ENCODE assay signal across 23 cellular contexts in the genomic region with DNA sequence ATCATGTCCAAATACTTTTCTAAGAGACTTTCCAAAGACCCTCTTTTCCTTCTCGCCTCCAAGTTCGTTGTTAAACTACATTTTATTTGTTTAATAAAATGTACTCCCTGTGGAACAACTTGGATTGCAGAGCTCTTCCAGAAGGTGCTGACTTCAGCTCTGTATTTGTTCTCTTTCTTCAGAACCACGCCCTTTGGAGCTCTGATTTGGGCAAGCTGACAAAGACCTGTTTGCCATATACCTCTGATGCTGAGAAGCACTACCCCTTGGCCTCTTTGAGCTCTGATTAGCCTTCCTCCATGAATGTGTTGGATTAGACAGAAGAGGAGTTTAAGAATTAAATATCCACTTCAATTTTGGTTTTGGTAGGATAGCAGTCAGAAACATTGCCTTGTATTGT.
DNase-seq lines count a peak whose midpoint lies in the region; ATAC-seq and TF ChIP-seq lines count a peak whose summit lies in the region.
"Had no signal": no experiment of that assay in that cellular context is flagged by ENCODE, and none has a peak within 500 bp of the region (broad histone marks: within the 10 kb centered on the region; RNA-seq: fewer than 3 reads in every experiment).

No MANE protein-coding gene starts in this region.

- CTCF ChIA-PET in MCF 10A (lab: Yijun Ruan, JAX), result interaction anchor here (0.6 kb wide), 1 partner anchor 48 kb away, joined by 4 read pairs; no protein-coding TSS in a partner anchor

- POLR2A ChIA-PET in MCF 10A (lab: Yijun Ruan, JAX), result interaction anchor here (0.7 to 1.6 kb wide), 3 partner anchors 64 to 121 kb away, joined by 3 to 6 read pairs (median 4); no protein-coding TSS in a partner anchor

- intact Hi-C loops in MCF 10A (cut with micrococcal nuclease) (no loop called here), breast epithelium (cut with DNase I; ENCODE audit: low total_unique reads) (no loop called here), sciatic nerve (cut with DNase I) (no loop called here)

- H3K36me3 Mint-ChIP-seq in MCF 10A (ENCODE audit: insufficient read depth, unreplicated experiment), result no peaks in the 10 kb centered on the region
- H3K36me3 Mint-ChIP-seq: CD14-positive monocyte; CD8-positive, alpha-beta memory T cell had no signal

- no peak for TF ChIP-seq POLR2A in breast epithelium (IDR thresholded peaks at IDR 0.05)

- H3K4me3 ChIP-seq in breast epithelium (no peak overlapping the region), epithelial cell of esophagus (ENCODE audit: low read length) (no peak overlapping the region)
- H3K4me3 ChIP-seq: A549; BLaER1 treated with 17β-estradiol and CSF1 and Interleukin-3, amounts not matched to agents 10 nM and 100 nM; HAP-1 had no signal

- ATAC-seq in sciatic nerve, result peak; percentile 67
- ATAC-seq in HG03457 (IDR thresholded peaks at IDR 0.05; ENCODE audit: unreplicated experiment), result no peak
- no peak for ATAC-seq in GM21528 (IDR thresholded peaks at IDR 0.05; ENCODE audit: low FRiP score, unreplicated experiment)
- ATAC-seq: A549 had no signal

- H3K4me3 Mint-ChIP-seq in MCF 10A (ENCODE audit: unreplicated experiment), result no peak overlapping the region
- H3K4me3 Mint-ChIP-seq: CD14-positive monocyte; CD4-positive, alpha-beta T cell; CD8-positive, alpha-beta memory T cell; HFFc6 had no signal

- in situ Hi-C loops in G401 (cut with HindIII; ENCODE audit: low sequenced_read_pairs), result no loop called here

- peaks cover 6% of the 10 kb centered on the region for H3K4me1 Mint-ChIP-seq in MCF 10A (ENCODE audit: insufficient read depth, unreplicated experiment)
- H3K4me1 Mint-ChIP-seq: CD14-positive monocyte; CD8-positive, alpha-beta memory T cell had no signal

- no peak for TF ChIP-seq CTCF in MCF 10A (IDR thresholded peaks at IDR 0.05; ENCODE audit: unreplicated experiment)
- TF ChIP-seq CTCF in breast epithelium (IDR thresholded peaks at IDR 0.05), result no peak
- no peak for TF ChIP-seq CTCF in epithelial cell of esophagus (IDR thresholded peaks at IDR 0.05; ENCODE audit: insufficient read depth, low read depth, low read length, missing control alignments)

- H3K36me3 ChIP-seq in breast epithelium, result no peaks in the 10 kb centered on the region
- H3K36me3 ChIP-seq: BE2C; BLaER1 treated with 17β-estradiol and CSF1 and Interleukin-3, amounts not matched to agents 10 nM and 100 nM; HAP-1 had no signal

- peak; percentile 4 for DNase-seq in MCF 10A (ENCODE audit: unreplicated experiment)
- no peak for DNase-seq in breast epithelium (ENCODE audit: low spot score in 2 of 2)
- peak; percentile 23 for DNase-seq in epithelial cell of esophagus (ENCODE audit: low read depth)
- DNase-seq in sciatic nerve (ENCODE audit: low spot score), result no peak
- no peak for DNase-seq in G401 (ENCODE audit: low spot score)
- DNase-seq: 8988T; ACHN; AML-193; BE2C; CD4-positive, alpha-beta T cell; CD8-positive, alpha-beta memory T cell; DMS 273 treated with DMSO at 0.1 percent for 48 hours; DMS79; EL; GF-D8; GOT3; HFFc6 had no signal

- no peak overlapping the region for H3K27ac ChIP-seq in breast epithelium
- H3K27ac ChIP-seq: A549; BLaER1 treated with 17β-estradiol and CSF1 and Interleukin-3, amounts not matched to agents 10 nM and 100 nM had no signal

- no peaks in the 10 kb centered on the region for H3K9me3 ChIP-seq in breast epithelium
- H3K9me3 ChIP-seq: A549; BE2C; BLaER1 treated with 17β-estradiol and CSF1 and Interleukin-3, amounts not matched to agents 10 nM and 100 nM; HAP-1 had no signal

- no peaks in the 10 kb centered on the region for H3K4me1 ChIP-seq in breast epithelium
- H3K4me1 ChIP-seq: A549; BE2C; BLaER1 treated with 17β-estradiol and CSF1 and Interleukin-3, amounts not matched to agents 10 nM and 100 nM had no signal

- peaks cover 10% of the 10 kb centered on the region for H3K9me3 Mint-ChIP-seq in MCF 10A (ENCODE audit: unreplicated experiment)
- H3K9me3 Mint-ChIP-seq: CD4-positive, alpha-beta T cell; CD8-positive, alpha-beta memory T cell had no signal

- H3K27ac Mint-ChIP-seq in MCF 10A (ENCODE audit: low read depth, unreplicated experiment), result no peak overlapping the region
- H3K27ac Mint-ChIP-seq: CD14-positive monocyte; CD4-positive, alpha-beta T cell; CD8-positive, alpha-beta memory T cell; HFFc6 had no signal

- H3K27me3 ChIP-seq in breast epithelium, result peaks cover 0 to 21% of the 10 kb centered on the region in 2 donors
- H3K27me3 ChIP-seq: BE2C had no signal

- H3K27me3 Mint-ChIP-seq in MCF 10A (ENCODE audit: insufficient read depth, unreplicated experiment), result no peaks in the 10 kb centered on the region
- H3K27me3 Mint-ChIP-seq: CD4-positive, alpha-beta T cell; CD8-positive, alpha-beta memory T cell had no signal

- BruUV-seq in MCF 10A (replicated peaks; lab: Mats Ljungman, UMichigan), result no TSS peak

Comparison
In these comparisons a context has a peak if more than half of its experiments do, and no peak if none do; other contexts are left out.
1. DNase-seq: peak in MCF 10A (single experiment) and epithelial cell of esophagus (single experiment); none in breast epithelium (0 of 2), sciatic nerve (single experiment) and G401 (single experiment).